Comparison of ENCODE assay signal across 10 cellular contexts in the genomic region with DNA sequence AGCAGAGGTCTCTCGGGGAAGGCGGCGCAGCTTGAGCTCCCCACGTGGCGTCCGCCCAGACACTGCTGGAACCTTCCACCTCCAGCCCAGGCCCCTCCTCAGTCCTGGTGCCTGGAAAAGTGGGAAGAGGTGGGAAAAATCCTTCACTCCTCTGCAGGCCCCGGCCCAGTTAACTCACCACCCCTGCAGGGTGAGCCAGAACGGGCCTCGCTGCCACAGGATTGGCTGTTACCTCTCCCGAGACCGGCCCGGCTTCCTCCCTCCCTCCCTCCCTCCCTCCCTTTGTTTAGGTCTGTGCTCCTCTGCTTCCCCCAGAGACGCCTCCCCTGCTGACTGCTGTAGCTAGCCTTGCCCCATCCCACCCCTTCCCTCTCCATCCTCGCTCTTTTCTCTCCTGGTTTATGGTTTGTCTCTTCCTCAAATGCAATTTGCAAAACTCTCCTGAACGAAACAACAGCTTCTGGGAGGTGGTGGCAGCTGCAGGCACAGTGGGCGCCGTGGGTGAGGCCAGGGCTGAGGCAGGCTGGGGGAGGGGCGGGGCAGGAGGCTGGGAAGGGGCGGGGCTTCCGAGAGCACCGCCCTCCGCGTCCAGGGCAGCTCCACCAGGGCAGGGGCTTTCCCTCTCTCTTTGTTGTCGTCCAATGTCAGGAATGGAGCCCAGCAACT. TPM values are rescaled to one million over a fixed set of nuclear protein-coding genes. Genes with fewer than 3 reads are reported as not detected.
DNase-seq lines count a peak whose midpoint lies in the region; FAIRE-seq and TF ChIP-seq lines count a peak whose summit lies in the region.
"Had no signal": no experiment of that assay in that cellular context is flagged by ENCODE, and none has a peak within 500 bp of the region (broad histone marks: within the 10 kb centered on the region; RNA-seq: fewer than 3 reads in every experiment).

No MANE protein-coding gene starts in this region.

- H3K4me3 Mint-ChIP-seq in activated naive CD8-positive, alpha-beta T cell treated with anti-CD3 and anti-CD28 coated beads for 36 hours, result no peak overlapping the region

- H3K9ac ChIP-seq in iPS-15b (ENCODE audit: low read depth, low read length), result no peak overlapping the region

- no peaks in the 10 kb centered on the region for H3K36me3 Mint-ChIP-seq in activated naive CD8-positive, alpha-beta T cell treated with anti-CD3 and anti-CD28 coated beads for 36 hours

- H3K27ac Mint-ChIP-seq in activated naive CD8-positive, alpha-beta T cell treated with anti-CD3 and anti-CD28 coated beads for 36 hours, result no peak overlapping the region

- TF ChIP-seq CTCF in ascending aorta (IDR thresholded peaks at IDR 0.05), result no peak

- no peak for TF ChIP-seq POLR2A in GM12891 (IDR thresholded peaks at IDR 0.05; ENCODE audit: low read depth, low read length)

- H3K27me3 Mint-ChIP-seq in activated naive CD8-positive, alpha-beta T cell treated with anti-CD3 and anti-CD28 coated beads for 36 hours, result peaks cover 14% of the 10 kb centered on the region

- peaks cover 10% of the 10 kb centered on the region for H3K4me1 ChIP-seq in iPS-15b (ENCODE audit: control insufficient read depth, insufficient read depth, low read length)
- no peaks in the 10 kb centered on the region for H3K4me1 ChIP-seq in ascending aorta

- H3K27me3 ChIP-seq in iPS-15b (ENCODE audit: control insufficient read depth, insufficient read depth, low read length) (no peaks in the 10 kb centered on the region), ascending aorta (no peaks in the 10 kb centered on the region)

- H3K4me3 ChIP-seq in iPS-15b (ENCODE audit: low read depth, low read length) (peak overlapping the region; percentile 39), ascending aorta (no peak overlapping the region)

- intact Hi-C loops in ascending aorta (cut with DNase I), result no loop called here

- no peak overlapping the region for H3K27ac ChIP-seq in ascending aorta

- FAIRE-seq in GM18507 (lab: Jason Lieb, UNC) (no peak), GM19239 (lab: Jason Lieb, UNC) (no peak), GM12891 (lab: Jason Lieb, UNC) (no peak)

- no peaks in the 10 kb centered on the region for H3K9me3 Mint-ChIP-seq in activated naive CD8-positive, alpha-beta T cell treated with anti-CD3 and anti-CD28 coated beads for 36 hours

- H3K36me3 ChIP-seq in iPS-15b (ENCODE audit: control insufficient read depth, insufficient read depth, low read length) (no peaks in the 10 kb centered on the region), ascending aorta (no peaks in the 10 kb centered on the region)

- no peaks in the 10 kb centered on the region for H3K4me1 Mint-ChIP-seq in activated naive CD8-positive, alpha-beta T cell treated with anti-CD3 and anti-CD28 coated beads for 36 hours

- DNase-seq in GM18507 (ENCODE audit: extremely low spot score, insufficient read length, low read depth) (peak; percentile 23), NCI-H146 (lab: John Stamatoyannopoulos, UW) (peak; percentile 83), GM19239 (ENCODE audit: insufficient read length, low spot score) (no peak), ascending aorta (ENCODE audit: low spot score in 2 of 2) (no peak), GM12891 (ENCODE audit: insufficient read length, low spot score) (no peak)
- DNase-seq in activated naive CD8-positive, alpha-beta T cell treated with anti-CD3 and anti-CD28 coated beads for 36 hours, result peak; percentile 22
- DNase-seq in stimulated activated CD4-positive, alpha-beta T cell treated with anti-CD3 and anti-CD28 coated beads, Interleukin-12 subunit alpha, Interleukin-12 subunit beta, amount 100 ng/mL, for 4 hours, result peak; percentile 9

- H3K9me3 ChIP-seq in iPS-15b (ENCODE audit: control insufficient read depth, insufficient read depth, low read length), result no peaks in the 10 kb centered on the region
- H3K9me3 ChIP-seq in ascending aorta, result no peaks in the 10 kb centered on the region

TF ChIP-seq in GM12891, 5 proteins besides CTCF, POLR2A, EP300 and RAD21:
- no peak for TF ChIP-seq POU2F2 (IDR thresholded peaks at IDR 0.05; ENCODE audit: low read depth, low read length)
- TF ChIP-seq PAX5 (IDR thresholded peaks at IDR 0.05; ENCODE audit: insufficient read depth, low read length, severe bottlenecking), result no peak
- TF ChIP-seq TAF1 (IDR thresholded peaks at IDR 0.05; ENCODE audit: low read depth, low read length), result no peak

RNA-seq across cellular contexts. Expression of a gene that starts 6.5 kb away (rescaled TPM):
- not detected for total RNA-seq in activated naive CD8-positive, alpha-beta T cell treated with anti-CD3 and anti-CD28 coated beads for 36 hours
- not detected for total RNA-seq in ascending aorta
- not detected for polyA plus RNA-seq in GM12891 (2012; ENCODE audit: low read depth, missing spikeins)
- total RNA-seq: M059J, mononuclear cell had no signal

RNA-seq across cellular contexts. Expression of a gene that starts 39.8 kb away (rescaled TPM):
- total RNA-seq in activated naive CD8-positive, alpha-beta T cell treated with anti-CD3 and anti-CD28 coated beads for 36 hours, result not detected
- total RNA-seq in ascending aorta, result 79.0 TPM
- polyA plus RNA-seq in GM12891 (2012; ENCODE audit: low read depth, missing spikeins), result not detected
- total RNA-seq: M059J, mononuclear cell had no signal

Comparison
In these comparisons a context has a peak if more than half of its experiments do, and no peak if none do; other contexts are left out.
1. DNase-seq: peak in GM18507 (single experiment), NCI-H146 (single experiment), activated naive CD8-positive, alpha-beta T cell treated with anti-CD3 and anti-CD28 coated beads for 36 hours (single experiment) and stimulated activated CD4-positive, alpha-beta T cell treated with anti-CD3 and anti-CD28 coated beads, Interleukin-12 subunit alpha, Interleukin-12 subunit beta, amount 100 ng/mL, for 4 hours (single experiment); none in GM19239 (single experiment), ascending aorta (0 of 2) and GM12891 (single experiment).
2. RNA of a gene that starts 39.8 kb away (total RNA-seq): 79.0 TPM in ascending aorta (single experiment); not detected in activated naive CD8-positive, alpha-beta T cell treated with anti-CD3 and anti-CD28 coated beads for 36 hours; every median in the first group is over 10 times any median in the second.